9 cellular contexts compared by ENCODE assay signal in genomic region chr15:40893019-40893723, GRCh38. TPM values are rescaled to one million over a fixed set of nuclear protein-coding genes. Genes with fewer than 3 reads are reported as not detected.
DNase-seq lines count a peak whose midpoint lies in the region; ATAC-seq and TF ChIP-seq lines count a peak whose summit lies in the region.
"Had no signal": no experiment of that assay in that cellular context is flagged by ENCODE, and none has a peak within 500 bp of the region (broad histone marks: within the 10 kb centered on the region; RNA-seq: fewer than 3 reads in every experiment).

No MANE protein-coding gene starts in this region.

- intact Hi-C loops in natural killer cell (cut with micrococcal nuclease) = loop anchor here (5.0 to 10.0 kb wide), 2 partner anchors 216 to 328 kb away; partner anchors contain the start of genes CCDC32 and RPUSD2

- no peaks in the 10 kb centered on the region for H3K9me3 Mint-ChIP-seq in natural killer cell

- peak overlapping the region; percentile 98 for H3K27ac Mint-ChIP-seq in natural killer cell

- H3K36me3 ChIP-seq in BLaER1 (peaks cover 25% of the 10 kb centered on the region), Karpas-422 (ENCODE audit: insufficient read depth, low read length) (0 out of 2 replicates have a peak, but pooled peaks cover 3% of the 10 kb centered on the region)
- peaks cover 20% of the 10 kb centered on the region for H3K36me3 ChIP-seq in effector memory CD4-positive, alpha-beta T cell (ENCODE audit: control insufficient read depth, insufficient read depth, low read length)

- H3K9ac ChIP-seq in BLaER1 (peak overlapping the region; percentile 68; the same call in 1 of the 2 replicates), Karpas-422 (ENCODE audit: low read length) (no peak overlapping the region; the same call in 1 of the 2 replicates)

- DNase-seq in Karpas-422 = no peak
- DNase-seq in effector memory CD4-positive, alpha-beta T cell = no peak
- no peak for DNase-seq in natural killer cell
- DNase-seq in globus pallidus (ENCODE audit: low spot score) = no peak
- DNase-seq in HUDEP-2 (lab: John Stamatoyannopoulos, UW; ENCODE audit: unreplicated experiment in 76 of 76) = no peak
- no peak for DNase-seq in activated CD8-positive, alpha-beta memory T cell treated with anti-CD3 and anti-CD28 coated beads for 24 hours
- DNase-seq: DMS53 had no signal

- H3K4me3 Mint-ChIP-seq in natural killer cell = peak overlapping the region; percentile 100

- no peak overlapping the region; the same call in 1 of the 2 replicates for H2AFZ ChIP-seq in Karpas-422 (ENCODE audit: low read length)

- H3K4me1 Mint-ChIP-seq in natural killer cell = peaks cover 37 to 44% of the 10 kb centered on the region in 2 donors

- H3K36me3 Mint-ChIP-seq in natural killer cell = no peaks in the 10 kb centered on the region

- H3K27me3 Mint-ChIP-seq in natural killer cell (ENCODE audit: low read depth in 2 of 2) = peaks cover 0 to 5% of the 10 kb centered on the region in 2 donors

- H3K4me1 ChIP-seq in BLaER1 (peaks cover 35% of the 10 kb centered on the region), Karpas-422 (ENCODE audit: low read length) (peaks cover 28% of the 10 kb centered on the region)
- peaks cover 19% of the 10 kb centered on the region for H3K4me1 ChIP-seq in effector memory CD4-positive, alpha-beta T cell (ENCODE audit: control insufficient read depth, insufficient read depth, low read length, poor library complexity, severe bottlenecking)

- peaks cover 17% of the 10 kb centered on the region for H3K79me2 ChIP-seq in Karpas-422 (ENCODE audit: low read length)

- H3K4me2 ChIP-seq in BLaER1 (peak overlapping the region; percentile 91), Karpas-422 (ENCODE audit: low read depth, low read length, poor library complexity, severe bottlenecking) (peak overlapping the region; percentile 98)

- no peak for TF ChIP-seq CTCF in natural killer cell (IDR thresholded peaks at IDR 0.05)

- H4K20me1 ChIP-seq in BLaER1 (peaks cover 16% of the 10 kb centered on the region), Karpas-422 (ENCODE audit: insufficient read depth, low read depth, low read length) (0 out of 2 replicates have a peak, but pooled peaks cover 3% of the 10 kb centered on the region)

- H3K27me3 ChIP-seq in BLaER1 (no peaks in the 10 kb centered on the region), Karpas-422 (ENCODE audit: low read length) (no peaks in the 10 kb centered on the region)
- no peaks in the 10 kb centered on the region for H3K27me3 ChIP-seq in effector memory CD4-positive, alpha-beta T cell (replicated peaks; ENCODE audit: control insufficient read depth, insufficient read depth, low read length, poor library complexity, severe bottlenecking)

- H3K4me3 ChIP-seq in BLaER1 (no peak overlapping the region), Karpas-422 (ENCODE audit: low read length) (no peak overlapping the region)
- H3K4me3 ChIP-seq in effector memory CD4-positive, alpha-beta T cell (ENCODE audit: insufficient read depth, low read depth, low read length, poor library complexity, severe bottlenecking) = no peak overlapping the region

- ATAC-seq in natural killer cell (no peak), HG03025 (IDR thresholded peaks at IDR 0.05; ENCODE audit: low FRiP score, unreplicated experiment) (no peak)

- H3K27ac ChIP-seq in BLaER1 (no peak overlapping the region; the same call in 1 of the 2 replicates), Karpas-422 (ENCODE audit: low read length) (no peak overlapping the region)
- peak overlapping the region; percentile 61 for H3K27ac ChIP-seq in effector memory CD4-positive, alpha-beta T cell (ENCODE audit: insufficient read depth, low read length, poor library complexity, severe bottlenecking)

- H3K9me3 ChIP-seq in BLaER1 (no peaks in the 10 kb centered on the region), Karpas-422 (ENCODE audit: low read length) (no peaks in the 10 kb centered on the region)
- no peaks in the 10 kb centered on the region for H3K9me3 ChIP-seq in effector memory CD4-positive, alpha-beta T cell (ENCODE audit: control insufficient read depth, low read length)

- no peaks in the 10 kb centered on the region for H3K9me2 ChIP-seq in Karpas-422 (replicated peaks; ENCODE audit: insufficient read depth, low read length)

RNA-seq across cellular contexts. Expression of gene VPS18, which starts 1.1 kb away (rescaled TPM):
- total RNA-seq in Karpas-422 (2014; rRNA removed; shearing (Covaris generic); ENCODE audit: low replicate concordance) = 12.6 and 18.1 TPM in 2 replicates
- total RNA-seq in natural killer cell = 10 to 100 TPM; 30.8 to 35.6 (median 34.1) TPM

RNA-seq across cellular contexts. Expression of gene RHOV, which starts 19.1 kb away (rescaled TPM):
- total RNA-seq in Karpas-422 (2014; rRNA removed; shearing (Covaris generic); ENCODE audit: low replicate concordance) = 0.69 TPM in 1 of 2 replicates, not detected in the other
- not detected for total RNA-seq in natural killer cell

RNA-seq across cellular contexts. Expression of gene DLL4, which starts 36.0 kb away (rescaled TPM):
- 0.36 TPM in 1 of 2 replicates, not detected in the other for total RNA-seq in Karpas-422 (2014; rRNA removed; shearing (Covaris generic); ENCODE audit: low replicate concordance)
- total RNA-seq in natural killer cell = under 1 TPM in 2 of 3 donors, not detected in 1; 0.10 to 0.16 TPM

RNA-seq across cellular contexts. Expression of gene SPINT1, which starts 49.3 kb away (rescaled TPM):
- 2.0 and 3.4 TPM in 2 replicates for total RNA-seq in Karpas-422 (2014; rRNA removed; shearing (Covaris generic); ENCODE audit: low replicate concordance)
- total RNA-seq in natural killer cell = 1 to 10 TPM in 2 of 3 donors, under 1 TPM in 1; 0.41 to 3.1 (median 1.7) TPM
